Comparison of ENCODE assay signal across 10 cellular contexts in genomic region chr1:116769561-116769977, GRCh38. TPM values are rescaled to one million over a fixed set of nuclear protein-coding genes. Genes with fewer than 3 reads are reported as not detected.
DNase-seq lines count a peak whose midpoint lies in the region; ATAC-seq, FAIRE-seq and TF ChIP-seq lines count a peak whose summit lies in the region.
"Had no signal": no experiment of that assay in that cellular context is flagged by ENCODE, and none has a peak within 500 bp of the region (broad histone marks: within the 10 kb centered on the region; RNA-seq: fewer than 3 reads in every experiment).

No MANE protein-coding gene starts in this region.

- no peaks in the 10 kb centered on the region for H3K27me3 ChIP-seq in naive thymus-derived CD4-positive, alpha-beta T cell (ENCODE audit: control insufficient read depth in 2 of 2, insufficient read depth in 2 of 2, low read length in 2 of 2)
- no peaks in the 10 kb centered on the region for H3K27me3 ChIP-seq in Caco-2 (replicated peaks; ENCODE audit: control insufficient read depth, insufficient read depth, low read length)

- no peaks in the 10 kb centered on the region for H3K9me3 ChIP-seq in naive thymus-derived CD4-positive, alpha-beta T cell (ENCODE audit: control insufficient read depth in 2 of 3, low read length in 3 of 3)
- no peaks in the 10 kb centered on the region for H3K9me3 ChIP-seq in kidney (ENCODE audit: control insufficient read depth in 1 of 2, low read length in 2 of 2)
- no peaks in the 10 kb centered on the region for H3K9me3 ChIP-seq in Caco-2
- H3K9me3 ChIP-seq: thoracic aorta had no signal

- CTCF ChIA-PET in naive thymus-derived CD4-positive, alpha-beta T cell (lab: Charles Lee), result interaction anchor here (0.7 to 6.1 kb wide), 18 partner anchors 9 to 291 kb away, joined by 3 to 60 read pairs (median 4); partner anchors contain the start of genes CD2 and TTF2
- CTCF ChIA-PET in Caco-2 (lab: Charles Lee), result no interaction called here

- peaks cover 80 to 81% of the 10 kb centered on the region in 2 donors for H3K4me1 ChIP-seq in naive thymus-derived CD4-positive, alpha-beta T cell (ENCODE audit: control insufficient read depth in 2 of 2, insufficient read depth in 2 of 2, low read length in 2 of 2)
- H3K4me1 ChIP-seq in kidney (ENCODE audit: control insufficient read depth in 1 of 2, insufficient read depth in 1 of 2, low read depth in 1 of 2, low read length in 2 of 2) (no peaks in the 10 kb centered on the region), Caco-2 (no peaks in the 10 kb centered on the region)

- H3K9me3 Mint-ChIP-seq in naive thymus-derived CD4-positive, alpha-beta T cell, result peaks cover 0 to 15% (median 3%) of the 10 kb centered on the region in 11 donors
- peaks cover 9% of the 10 kb centered on the region for H3K9me3 Mint-ChIP-seq in Caco-2 (ENCODE audit: unreplicated experiment)

- intact Hi-C loops in naive thymus-derived CD4-positive, alpha-beta T cell (cut with micrococcal nuclease), result loop anchor here (1.0 to 10.0 kb wide), 13 partner anchors 10 to 291 kb away; partner anchors contain the start of genes CD2 (in 2 of the 2) and TTF2 (in 2 of the 2)
- intact Hi-C loops in kidney (cut with DNase I) (no loop called here), Caco-2 (cut with micrococcal nuclease; ENCODE audit: unreplicated experiment) (no loop called here)

- H3K4me3 Mint-ChIP-seq in naive thymus-derived CD4-positive, alpha-beta T cell, result peak overlapping the region; percentile 51 to 99 (median 78)
- no peak overlapping the region for H3K4me3 Mint-ChIP-seq in Caco-2 (ENCODE audit: unreplicated experiment)

- peak; percentile 93 for ATAC-seq in GM21423 (IDR thresholded peaks at IDR 0.05; ENCODE audit: unreplicated experiment)
- ATAC-seq in naive thymus-derived CD4-positive, alpha-beta T cell, result peak; percentile 91

- peak overlapping the region; percentile 89 for H3K27ac ChIP-seq in naive thymus-derived CD4-positive, alpha-beta T cell (ENCODE audit: low read depth, low read length)
- no peak overlapping the region for H3K27ac ChIP-seq in kidney (ENCODE audit: low read depth in 2 of 2, low read length in 2 of 2)
- H3K27ac ChIP-seq: thoracic aorta had no signal

- no peak for TF ChIP-seq CTCF in kidney (IDR thresholded peaks at IDR 0.05; ENCODE audit: borderline replicate concordance, extremely low read depth, insufficient read depth)
- TF ChIP-seq CTCF in Caco-2 (IDR thresholded peaks at IDR 0.05; ENCODE audit: insufficient read depth in 1 of 2, low read depth in 1 of 2, low read length in 1 of 2, severe bottlenecking in 1 of 2, unreplicated experiment in 1 of 2), result no peak

- peak overlapping the region; percentile 84 to 100 (median 97) for H3K27ac Mint-ChIP-seq in naive thymus-derived CD4-positive, alpha-beta T cell
- H3K27ac Mint-ChIP-seq in Caco-2 (ENCODE audit: unreplicated experiment), result no peak overlapping the region

- no TSS peak for BruUV-seq in Caco-2 (replicated peaks; lab: Mats Ljungman, UMichigan)

- POLR2A ChIA-PET in naive thymus-derived CD4-positive, alpha-beta T cell (lab: Charles Lee), result interaction anchor here (0.6 to 13.4 kb wide), 23 partner anchors 9 to 449 kb away, joined by 3 to 367 read pairs (median 6); partner anchors contain the start of genes CD2 and TTF2
- POLR2A ChIA-PET in Caco-2 (lab: Charles Lee), result no interaction called here

- peaks cover 19 to 79% (median 49%) of the 10 kb centered on the region in 5 donors for H3K36me3 Mint-ChIP-seq in naive thymus-derived CD4-positive, alpha-beta T cell
- no peaks in the 10 kb centered on the region for H3K36me3 Mint-ChIP-seq in Caco-2 (ENCODE audit: insufficient read depth, unreplicated experiment)

- no peaks in the 10 kb centered on the region for H3K27me3 Mint-ChIP-seq in naive thymus-derived CD4-positive, alpha-beta T cell
- no peaks in the 10 kb centered on the region for H3K27me3 Mint-ChIP-seq in Caco-2 (ENCODE audit: insufficient read depth, unreplicated experiment)

- FAIRE-seq in kidney (lab: Jason Lieb, UNC), result no peak

- H3K4me3 ChIP-seq in naive thymus-derived CD4-positive, alpha-beta T cell (ENCODE audit: low read length), result peak overlapping the region; percentile 24
- H3K4me3 ChIP-seq in kidney (ENCODE audit: low read length in 2 of 2) (no peak overlapping the region), Caco-2 (ENCODE audit: low read depth, low read length) (no peak overlapping the region)
- H3K4me3 ChIP-seq: thoracic aorta had no signal

- H3K4me1 Mint-ChIP-seq in naive thymus-derived CD4-positive, alpha-beta T cell, result peaks cover 64 to 97% (median 91%) of the 10 kb centered on the region in 7 donors
- H3K4me1 Mint-ChIP-seq in Caco-2 (ENCODE audit: low read depth, unreplicated experiment), result no peaks in the 10 kb centered on the region

- DNase-seq in Daoy (ENCODE audit: low read depth), result peak; percentile 74
- DNase-seq in KG1 (lab: John Stamatoyannopoulos, UW), result peak; percentile 65
- peak; percentile 53 to 65 for DNase-seq in activated CD8-positive, alpha-beta memory T cell treated with anti-CD3 and anti-CD28 coated beads for 4 hours (ENCODE audit: low read depth in 2 of 2)
- DNase-seq in naive thymus-derived CD4-positive, alpha-beta T cell, result peak in 8 of 9 donors; percentile 60 to 92 (median 86)
- no peak for DNase-seq in kidney
- no peak for DNase-seq in DMS114 treated with DMSO at 0.1 percent for 48 hours (lab: John Stamatoyannopoulos, UW; ENCODE audit: unreplicated experiment)
- DNase-seq in Caco-2, result no peak

- no peak overlapping the region for H3K9ac ChIP-seq in kidney (ENCODE audit: low read length in 2 of 2)

- peaks cover 24 to 40% (median 27%) of the 10 kb centered on the region in 3 experiments for H3K36me3 ChIP-seq in naive thymus-derived CD4-positive, alpha-beta T cell (ENCODE audit: control insufficient read depth in 2 of 3, insufficient read depth in 3 of 3, low read length in 3 of 3)
- H3K36me3 ChIP-seq in kidney (ENCODE audit: control insufficient read depth in 1 of 2, insufficient read depth in 2 of 2, low read length in 2 of 2) (no peaks in the 10 kb centered on the region), Caco-2 (ENCODE audit: control insufficient read depth, insufficient read depth, low read length) (no peaks in the 10 kb centered on the region)
- H3K36me3 ChIP-seq: thoracic aorta had no signal

RNA-seq across cellular contexts. Expression of gene CD2, which starts 15.3 kb away (rescaled TPM):
- total RNA-seq in Daoy (2014; rRNA removed; shearing (Covaris generic)), result not detected in 2 replicates
- 100 to 1,000 TPM; 105 to 307 (median 174) TPM for total RNA-seq in naive thymus-derived CD4-positive, alpha-beta T cell
- 100 to 1,000 TPM; 195 to 217 TPM for polyA plus RNA-seq in naive thymus-derived CD4-positive, alpha-beta T cell
- total RNA-seq in kidney, result 12.1 TPM
- 0.97 TPM for polyA plus RNA-seq in kidney (ENCODE audit: insufficient read depth, low read depth, low replicate concordance)
- total RNA-seq in Caco-2 (2022), result not detected in 2 replicates
- total RNA-seq: fibroblast of lung had no signal
- polyA plus RNA-seq: fibroblast of lung had no signal

Comparison
In these comparisons a context has a peak if more than half of its experiments do, and no peak if none do; other contexts are left out.
1. DNase-seq: peak in Daoy (single experiment), KG1 (single experiment), activated CD8-positive, alpha-beta memory T cell treated with anti-CD3 and anti-CD28 coated beads for 4 hours (2 of 2) and naive thymus-derived CD4-positive, alpha-beta T cell (8 of 9); none in kidney (single experiment), DMS114 treated with DMSO at 0.1 percent for 48 hours (single experiment) and Caco-2 (0 of 2).
2. RNA of gene CD2, which starts 15.3 kb away (total RNA-seq): 105 to 307 TPM in naive thymus-derived CD4-positive, alpha-beta T cell and 12.1 TPM in kidney (single experiment); not detected in Daoy and not detected in Caco-2; every median in the first group is over 10 times any median in the second.
3. intact Hi-C loops: an anchor here in naive thymus-derived CD4-positive, alpha-beta T cell (1.0 to 10.0 kb wide); none called in kidney and Caco-2.